In the genomic region with DNA sequence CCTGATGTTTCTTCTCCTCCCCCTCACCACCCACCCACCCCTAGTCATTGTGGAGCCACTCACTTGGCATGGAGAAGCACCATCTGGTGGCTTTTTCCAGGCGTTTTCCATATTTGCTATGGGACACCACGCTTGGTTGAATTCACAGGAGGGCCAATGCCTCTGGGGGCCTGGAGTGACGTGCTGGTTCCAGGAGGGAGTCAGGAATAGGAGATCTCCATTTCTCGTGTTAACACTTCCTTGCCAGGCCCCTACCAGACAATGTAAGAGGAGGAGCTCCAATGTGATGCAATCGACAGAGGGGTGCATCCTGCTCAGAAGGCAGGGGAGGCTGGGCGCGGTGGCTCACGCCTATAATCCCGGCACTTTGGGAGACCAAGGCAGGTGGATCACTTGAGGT, we compare ENCODE assay signal across 2 cellular contexts.
A peak's percentile ranks its signal among the peaks of the same experiment; 100 is the strongest.
TF ChIP-seq lines count a peak whose summit lies in the region.

No MANE protein-coding gene starts in this region.

TF ChIP-seq in A549, 52 proteins besides CTCF, POLR2A, EP300 and RAD21 (continued from another document):
- TF ChIP-seq, protein P1, sequence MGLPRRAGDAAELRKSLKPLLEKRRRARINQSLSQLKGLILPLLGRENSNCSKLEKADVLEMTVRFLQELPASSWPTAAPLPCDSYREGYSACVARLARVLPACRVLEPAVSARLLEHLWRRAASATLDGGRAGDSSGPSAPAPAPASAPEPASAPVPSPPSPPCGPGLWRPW (IDR thresholded peaks at IDR 0.05) = no peak
- TF ChIP-seq, protein P2, sequence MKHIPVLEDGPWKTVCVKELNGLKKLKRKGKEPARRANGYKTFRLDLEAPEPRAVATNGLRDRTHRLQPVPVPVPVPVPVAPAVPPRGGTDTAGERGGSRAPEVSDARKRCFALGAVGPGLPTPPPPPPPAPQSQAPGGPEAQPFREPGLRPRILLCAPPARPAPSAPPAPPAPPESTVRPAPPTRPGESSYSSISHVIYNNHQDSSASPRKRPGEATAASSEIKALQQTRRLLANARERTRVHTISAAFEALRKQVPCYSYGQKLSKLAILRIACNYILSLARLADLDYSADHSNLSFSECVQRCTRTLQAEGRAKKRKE (CRISPR knock-in tag; IDR thresholded peaks at IDR 0.05; ENCODE audit: low read depth) = no peak
- no peak for TF ChIP-seq POLR2AphosphoS2 (conservative IDR thresholded peaks at IDR 0.05; ENCODE audit: low read length)
- TF ChIP-seq, protein P3, sequence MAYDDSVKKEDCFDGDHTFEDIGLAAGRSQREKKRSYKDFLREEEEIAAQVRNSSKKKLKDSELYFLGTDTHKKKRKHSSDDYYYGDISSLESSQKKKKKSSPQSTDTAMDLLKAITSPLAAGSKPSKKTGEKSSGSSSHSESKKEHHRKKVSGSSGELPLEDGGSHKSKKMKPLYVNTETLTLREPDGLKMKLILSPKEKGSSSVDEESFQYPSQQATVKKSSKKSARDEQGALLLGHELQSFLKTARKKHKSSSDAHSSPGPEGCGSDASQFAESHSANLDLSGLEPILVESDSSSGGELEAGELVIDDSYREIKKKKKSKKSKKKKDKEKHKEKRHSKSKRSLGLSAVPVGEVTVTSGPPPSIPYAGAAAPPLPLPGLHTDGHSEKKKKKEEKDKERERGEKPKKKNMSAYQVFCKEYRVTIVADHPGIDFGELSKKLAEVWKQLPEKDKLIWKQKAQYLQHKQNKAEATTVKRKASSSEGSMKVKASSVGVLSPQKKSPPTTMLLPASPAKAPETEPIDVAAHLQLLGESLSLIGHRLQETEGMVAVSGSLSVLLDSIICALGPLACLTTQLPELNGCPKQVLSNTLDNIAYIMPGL (CRISPR knock-in tag; IDR thresholded peaks at IDR 0.05; ENCODE audit: borderline replicate concordance) = no peak
- no peak for TF ChIP-seq MAZ (IDR thresholded peaks at IDR 0.05; ENCODE audit: borderline replicate concordance, low read depth, low read length)
TF ChIP-seq in A549: peak in this region for 0.

TF ChIP-seq in K562, 482 proteins besides CTCF, POLR2A, EP300 and RAD21 (continued from another document):
- TF ChIP-seq, protein P3 (CRISPR knock-in tag; IDR thresholded peaks at IDR 0.05) = no peak
- TF ChIP-seq ZNF780A (CRISPR knock-in tag; IDR thresholded peaks at IDR 0.05) = no peak
- TF ChIP-seq, protein P4, sequence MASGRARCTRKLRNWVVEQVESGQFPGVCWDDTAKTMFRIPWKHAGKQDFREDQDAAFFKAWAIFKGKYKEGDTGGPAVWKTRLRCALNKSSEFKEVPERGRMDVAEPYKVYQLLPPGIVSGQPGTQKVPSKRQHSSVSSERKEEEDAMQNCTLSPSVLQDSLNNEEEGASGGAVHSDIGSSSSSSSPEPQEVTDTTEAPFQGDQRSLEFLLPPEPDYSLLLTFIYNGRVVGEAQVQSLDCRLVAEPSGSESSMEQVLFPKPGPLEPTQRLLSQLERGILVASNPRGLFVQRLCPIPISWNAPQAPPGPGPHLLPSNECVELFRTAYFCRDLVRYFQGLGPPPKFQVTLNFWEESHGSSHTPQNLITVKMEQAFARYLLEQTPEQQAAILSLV (tag; IDR thresholded peaks at IDR 0.05) = 0 out of 2 replicates have a peak, but pooled peaks have one; percentile 27
- peak; percentile 47 for TF ChIP-seq CEBPG (CRISPR knock-in tag; IDR thresholded peaks at IDR 0.05)
- 0 out of 4 replicates have a peak, but pooled peaks have one; percentile 24 for TF ChIP-seq CEBPG (tag; conservative IDR thresholded peaks at IDR 0.05 in 1 of 2, IDR thresholded peaks at IDR 0.05 in 1 of 2)
- TF ChIP-seq CEBPB (tag; IDR thresholded peaks at IDR 0.05) = peak; percentile 66
- TF ChIP-seq, protein P5, sequence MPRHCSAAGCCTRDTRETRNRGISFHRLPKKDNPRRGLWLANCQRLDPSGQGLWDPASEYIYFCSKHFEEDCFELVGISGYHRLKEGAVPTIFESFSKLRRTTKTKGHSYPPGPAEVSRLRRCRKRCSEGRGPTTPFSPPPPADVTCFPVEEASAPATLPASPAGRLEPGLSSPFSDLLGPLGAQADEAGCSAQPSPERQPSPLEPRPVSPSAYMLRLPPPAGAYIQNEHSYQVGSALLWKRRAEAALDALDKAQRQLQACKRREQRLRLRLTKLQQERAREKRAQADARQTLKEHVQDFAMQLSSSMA (CRISPR knock-in tag; IDR thresholded peaks at IDR 0.05) = no peak
TF ChIP-seq in K562: peak in this region for 4.
